1 cellular context compared by ENCODE assay signal in genomic region chr5:137308311-137308710, GRCh38.
TF ChIP-seq lines count a peak whose summit lies in the region.

No MANE protein-coding gene starts in this region.

TF ChIP-seq in H1, 55 proteins besides CTCF, POLR2A, EP300 and RAD21:
- no peak for TF ChIP-seq MAFK (IDR thresholded peaks at IDR 0.05; ENCODE audit: low read depth, low read length)
- TF ChIP-seq SP2 (IDR thresholded peaks at IDR 0.05; ENCODE audit: low read length): no peak
- TF ChIP-seq YY1 (IDR thresholded peaks at IDR 0.05; ENCODE audit: low read depth, low read length): no peak
- no peak for TF ChIP-seq BACH1 (IDR thresholded peaks at IDR 0.05; ENCODE audit: low read length)
- no peak for TF ChIP-seq BCL11A (IDR thresholded peaks at IDR 0.05; ENCODE audit: low read depth in 2 of 2, low read length in 2 of 2)
- no peak for TF ChIP-seq JUN (IDR thresholded peaks at IDR 0.05; ENCODE audit: low read depth, low read length)
- no peak for TF ChIP-seq TAF1 (IDR thresholded peaks at IDR 0.05; ENCODE audit: low read depth, low read length)
- no peak for TF ChIP-seq BRCA1 (IDR thresholded peaks at IDR 0.05; ENCODE audit: low read depth, low read length)
- no peak for TF ChIP-seq EZH2 (IDR thresholded peaks at IDR 0.05; ENCODE audit: low read depth, low read length, severe bottlenecking)
- no peak for TF ChIP-seq SAP30 (IDR thresholded peaks at IDR 0.05; ENCODE audit: insufficient read depth, insufficient replicate concordance, low read length)
- no peak for TF ChIP-seq NANOG (IDR thresholded peaks at IDR 0.05; ENCODE audit: insufficient read depth, low read depth, low read length, poor library complexity, severe bottlenecking)
- no peak for TF ChIP-seq CHD1 (IDR thresholded peaks at IDR 0.05; ENCODE audit: low read depth, low read length)
- no peak for TF ChIP-seq EGR1 (IDR thresholded peaks at IDR 0.05; ENCODE audit: borderline replicate concordance, low read depth, low read length)
- TF ChIP-seq HDAC6 (IDR thresholded peaks at IDR 0.05; ENCODE audit: low read depth, low read length): no peak
- TF ChIP-seq TEAD4 (IDR thresholded peaks at IDR 0.05; ENCODE audit: low read depth, low read length): no peak
- TF ChIP-seq SIRT6 (IDR thresholded peaks at IDR 0.05; ENCODE audit: low read length): no peak
- TF ChIP-seq RFX5 (IDR thresholded peaks at IDR 0.05; ENCODE audit: borderline replicate concordance, low read depth, low read length): no peak
